In genomic region chr10:123939591-123939990, GRCh38 we compare ENCODE assay signal across 10 cellular contexts. TPM values are rescaled to one million over a fixed set of nuclear protein-coding genes. Genes with fewer than 3 reads are reported as not detected.
"Had no signal": no experiment of that assay in that cellular context is flagged by ENCODE, and none has a peak within 500 bp of the region (broad histone marks: within the 10 kb centered on the region; RNA-seq: fewer than 3 reads in every experiment).

No MANE protein-coding gene starts in this region.

- H3K4me3 ChIP-seq: GM23248, GM23338, HAP-1 had no signal

- H3K36me3 ChIP-seq: HAP-1 had no signal

- DNase-seq: GM23248, GOT3, H7, H9, HCEC 1CT, HFFc6 had no signal

- H3K4me1 ChIP-seq: HAP-1 had no signal

- H3K27ac ChIP-seq: GM23248 had no signal

- H3K9ac ChIP-seq: GM23248 had no signal

- FAIRE-seq: H54 had no signal

- H2AFZ ChIP-seq: GM23248, GM23338 had no signal

- H3K9me3 ChIP-seq: HAP-1 had no signal

- H3K4me2 ChIP-seq: GM23338 had no signal

RNA-seq across cellular contexts. Expression of gene CPXM2, which starts 48.0 kb away (rescaled TPM):
- total RNA-seq: H4, HFFc6 had no signal
